Comparison of ENCODE assay signal across 21 cellular contexts in the genomic region with DNA sequence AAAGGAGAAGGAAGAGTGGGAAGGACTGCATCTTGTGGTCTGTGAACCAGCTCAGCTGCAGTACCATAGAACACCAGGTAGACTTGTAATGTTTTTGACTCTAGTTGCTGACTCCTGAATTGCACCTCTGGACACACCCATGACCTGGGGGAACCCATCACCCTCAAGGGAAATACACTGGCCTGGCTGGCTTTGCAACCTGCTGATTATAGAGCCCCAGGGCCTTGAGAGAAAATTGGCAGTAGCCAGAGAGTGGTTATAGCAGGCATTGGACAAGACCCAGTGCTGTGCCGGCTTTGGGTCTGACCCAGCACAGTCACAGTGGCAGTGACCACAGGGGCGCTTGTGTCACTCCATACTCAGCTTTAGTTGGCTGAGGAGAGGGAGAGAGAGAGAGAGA.
DNase-seq lines count a peak whose midpoint lies in the region; ATAC-seq and TF ChIP-seq lines count a peak whose summit lies in the region.
"Had no signal": no experiment of that assay in that cellular context is flagged by ENCODE, and none has a peak within 500 bp of the region (broad histone marks: within the 10 kb centered on the region; RNA-seq: fewer than 3 reads in every experiment).

No MANE protein-coding gene starts in this region.

- BruUV-seq in HCT116 (replicated peaks; lab: Mats Ljungman, UMichigan): no TSS peak

- no peak overlapping the region for H3K4me3 ChIP-seq in HCT116 (replicated peaks in 1 of 2; ENCODE audit: low read depth in 1 of 2, low read length in 2 of 2)
- no peak overlapping the region for H3K4me3 ChIP-seq in trophoblast cell (ENCODE audit: low read depth, low read length)
- H3K4me3 ChIP-seq: BLaER1 had no signal

- no peak for TF ChIP-seq CTCF in HCT116 (IDR thresholded peaks at IDR 0.05 in 2 of 3, conservative IDR thresholded peaks at IDR 0.05 in 1 of 3; ENCODE audit: borderline replicate concordance in 1 of 3, insufficient read depth in 1 of 3, low read depth in 2 of 3, low read length in 2 of 3)

- H3K14ac ChIP-seq in trophoblast cell (ENCODE audit: low read length): no peak overlapping the region

- H2BK12ac ChIP-seq in trophoblast cell (ENCODE audit: low read length): no peak overlapping the region

- H2AFZ ChIP-seq in HCT116 (ENCODE audit: low read depth, low read length, poor library complexity, severe bottlenecking) (no peak overlapping the region), trophoblast cell (ENCODE audit: insufficient read depth, low read length, poor library complexity) (no peak overlapping the region)

- H3K79me2 ChIP-seq in HCT116 (ENCODE audit: insufficient read depth, low read length) (no peaks in the 10 kb centered on the region), trophoblast cell (ENCODE audit: control insufficient read depth, insufficient read depth, low read length, poor library complexity) (no peaks in the 10 kb centered on the region)

- H3K9me2 ChIP-seq in HCT116 (ENCODE audit: insufficient read depth): no peaks in the 10 kb centered on the region

- CTCF ChIA-PET in HCT116 (lab: Charles Lee): no interaction called here

- RAD21 ChIA-PET in HCT116 (lab: Charles Lee; ENCODE audit: low non-redundant PET in 1 of 2, low total read pairs in 2 of 2, uncharacterized antibody in 2 of 2, unreplicated experiment in 2 of 2): no interaction called here

- H4K8ac ChIP-seq in trophoblast cell (ENCODE audit: low read depth, low read length): no peak overlapping the region

- no peak overlapping the region for H2AK5ac ChIP-seq in trophoblast cell (ENCODE audit: low read length)

- H3K4me1 ChIP-seq in HCT116 (ENCODE audit: control insufficient read depth in 1 of 2, insufficient read depth in 2 of 2, low read length in 2 of 2) (no peaks in the 10 kb centered on the region), trophoblast cell (ENCODE audit: control insufficient read depth in 1 of 2, insufficient read depth in 2 of 2, low read length in 2 of 2) (peaks cover 4% of the 10 kb centered on the region in 2 experiments)
- H3K4me1 ChIP-seq: BE2C, BLaER1 had no signal

- WGBS in trophoblast cell (ENCODE audit: extremely low coverage, insufficient coverage, insufficient read length): no CpG with 5 or more reads among the region's 2 CpGs

- TF ChIP-seq POLR2A in HCT116 (IDR thresholded peaks at IDR 0.05; ENCODE audit: borderline replicate concordance, extremely low read depth, insufficient read depth, insufficient read length) (no peak), GM18505 (IDR thresholded peaks at IDR 0.05; ENCODE audit: borderline replicate concordance, extremely low read depth, insufficient read depth, insufficient read length) (no peak)

- no peak overlapping the region for H3K18ac ChIP-seq in trophoblast cell (ENCODE audit: low read length)

- H3K27me3 ChIP-seq in HCT116 (ENCODE audit: insufficient read depth, low read length) (peaks cover 42% of the 10 kb centered on the region), trophoblast cell (ENCODE audit: insufficient read depth, low read length) (no peaks in the 10 kb centered on the region)
- H3K27me3 ChIP-seq: BE2C, BLaER1 had no signal

- intact Hi-C loops in HCT116 (cut with micrococcal nuclease): no loop called here

- no peak overlapping the region for H4K91ac ChIP-seq in trophoblast cell (ENCODE audit: low read depth, low read length)

- no peaks in the 10 kb centered on the region for H3K79me1 ChIP-seq in trophoblast cell (ENCODE audit: low read length)

- no peak overlapping the region for H2BK5ac ChIP-seq in trophoblast cell (ENCODE audit: low read depth, low read length, poor library complexity)

- H3K9me3 ChIP-seq in HCT116 (ENCODE audit: control insufficient read depth in 1 of 2, insufficient read depth in 1 of 2, low read depth in 1 of 2, low read length in 2 of 2) (no peaks in the 10 kb centered on the region), trophoblast cell (ENCODE audit: insufficient read depth, low read depth, low read length) (no peaks in the 10 kb centered on the region)
- H3K9me3 ChIP-seq: BE2C, BLaER1 had no signal

- DNase-seq in HCT116 (ENCODE audit: low read depth, low spot score) (no peak), trophoblast cell (peak; percentile 52 to 83), caudate nucleus (lab: John Stamatoyannopoulos, UW) (no peak)
- no peak for DNase-seq in activated CD8-positive, alpha-beta memory T cell treated with anti-CD3 and anti-CD28 coated beads, Interleukin-2, amount 50 U/mL, for 48 hours
- DNase-seq: 8988T; ACHN; BE2C; C1 segment of cervical spinal cord; CD4-positive, alpha-beta memory T cell; CD4-positive, CD25-positive, alpha-beta regulatory T cell; CD8-positive, alpha-beta memory T cell; COR-L47; DMS 273 treated with DMSO at 0.1 percent for 48 hours; DMS153; DMS53; DMS79; DND-41; EL; GF-D8 had no signal

- no peak for TF ChIP-seq RAD21 in HCT116 (IDR thresholded peaks at IDR 0.05; ENCODE audit: low read depth)

- ATAC-seq in HCT116 (0 out of 2 replicates have a peak, but pooled peaks have one; percentile 20), GM18505 (IDR thresholded peaks at IDR 0.05; ENCODE audit: unreplicated experiment) (no peak)

- H3K4me2 ChIP-seq in HCT116 (ENCODE audit: low read length) (no peak overlapping the region), trophoblast cell (ENCODE audit: low read length) (no peak overlapping the region)
- H3K4me2 ChIP-seq: BLaER1 had no signal

- H3K36me3 ChIP-seq in HCT116 (ENCODE audit: control insufficient read depth in 1 of 2, insufficient read depth in 2 of 2, low read length in 2 of 2) (no peaks in the 10 kb centered on the region), trophoblast cell (ENCODE audit: control insufficient read depth in 1 of 2, insufficient read depth in 2 of 2, low read length in 2 of 2) (no peaks in the 10 kb centered on the region)
- H3K36me3 ChIP-seq: BE2C, BLaER1 had no signal

- no peak overlapping the region for H3K27ac ChIP-seq in HCT116 (ENCODE audit: low read depth, low read length)
- H3K27ac ChIP-seq in trophoblast cell (ENCODE audit: low read depth, low read length): no peak overlapping the region
- H3K27ac ChIP-seq in caudate nucleus (ENCODE audit: low read depth, low read length): no peak overlapping the region
- H3K27ac ChIP-seq: BLaER1 had no signal

- H2BK120ac ChIP-seq in trophoblast cell (ENCODE audit: insufficient read depth, low read length, poor library complexity): no peak overlapping the region

- POLR2A ChIA-PET in HCT116 (lab: Charles Lee): no interaction called here

- H3K23ac ChIP-seq in trophoblast cell (ENCODE audit: low read length): no peak overlapping the region

- no peak overlapping the region for H4K12ac ChIP-seq in trophoblast cell (ENCODE audit: low read depth, low read length)

- no peaks in the 10 kb centered on the region for H4K20me1 ChIP-seq in HCT116 (ENCODE audit: insufficient read depth)
- H4K20me1 ChIP-seq: BLaER1 had no signal

- H3K4ac ChIP-seq in trophoblast cell (ENCODE audit: low read depth, low read length): no peak overlapping the region

- H3K9ac ChIP-seq in HCT116 (ENCODE audit: low read length) (no peak overlapping the region), trophoblast cell (ENCODE audit: low read length) (no peak overlapping the region)
- H3K9ac ChIP-seq: BLaER1 had no signal

TF ChIP-seq in HCT116, 20 proteins besides CTCF, POLR2A, EP300 and RAD21:
- TF ChIP-seq EZH2 (IDR thresholded peaks at IDR 0.05): no peak
- no peak for TF ChIP-seq TCF7L2 (IDR thresholded peaks at IDR 0.05; ENCODE audit: borderline replicate concordance, extremely low read depth, insufficient read depth, insufficient read length)
- TF ChIP-seq EGR1 (IDR thresholded peaks at IDR 0.05; ENCODE audit: low read depth): no peak
- no peak for TF ChIP-seq SIN3A (IDR thresholded peaks at IDR 0.05; ENCODE audit: low read depth)
- TF ChIP-seq, protein P1, sequence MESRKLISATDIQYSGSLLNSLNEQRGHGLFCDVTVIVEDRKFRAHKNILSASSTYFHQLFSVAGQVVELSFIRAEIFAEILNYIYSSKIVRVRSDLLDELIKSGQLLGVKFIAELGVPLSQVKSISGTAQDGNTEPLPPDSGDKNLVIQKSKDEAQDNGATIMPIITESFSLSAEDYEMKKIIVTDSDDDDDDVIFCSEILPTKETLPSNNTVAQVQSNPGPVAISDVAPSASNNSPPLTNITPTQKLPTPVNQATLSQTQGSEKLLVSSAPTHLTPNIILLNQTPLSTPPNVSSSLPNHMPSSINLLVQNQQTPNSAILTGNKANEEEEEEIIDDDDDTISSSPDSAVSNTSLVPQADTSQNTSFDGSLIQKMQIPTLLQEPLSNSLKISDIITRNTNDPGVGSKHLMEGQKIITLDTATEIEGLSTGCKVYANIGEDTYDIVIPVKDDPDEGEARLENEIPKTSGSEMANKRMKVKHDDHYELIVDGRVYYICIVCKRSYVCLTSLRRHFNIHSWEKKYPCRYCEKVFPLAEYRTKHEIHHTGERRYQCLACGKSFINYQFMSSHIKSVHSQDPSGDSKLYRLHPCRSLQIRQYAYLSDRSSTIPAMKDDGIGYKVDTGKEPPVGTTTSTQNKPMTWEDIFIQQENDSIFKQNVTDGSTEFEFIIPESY (IDR thresholded peaks at IDR 0.05; ENCODE audit: extremely low read depth, insufficient replicate concordance, low read length): no peak
- no peak for TF ChIP-seq ELF1 (IDR thresholded peaks at IDR 0.05; ENCODE audit: borderline replicate concordance, low read depth)
- no peak for TF ChIP-seq CBX3 (IDR thresholded peaks at IDR 0.05; ENCODE audit: low read depth)

Comparison
In these comparisons a context has a peak if more than half of its experiments do, and no peak if none do; other contexts are left out.
1. DNase-seq: peak in trophoblast cell (2 of 2); none in HCT116 (single experiment), caudate nucleus (0 of 61) and activated CD8-positive, alpha-beta memory T cell treated with anti-CD3 and anti-CD28 coated beads, Interleukin-2, amount 50 U/mL, for 48 hours (single experiment).